Comparison of ENCODE assay signal across 17 cellular contexts in the genomic region with DNA sequence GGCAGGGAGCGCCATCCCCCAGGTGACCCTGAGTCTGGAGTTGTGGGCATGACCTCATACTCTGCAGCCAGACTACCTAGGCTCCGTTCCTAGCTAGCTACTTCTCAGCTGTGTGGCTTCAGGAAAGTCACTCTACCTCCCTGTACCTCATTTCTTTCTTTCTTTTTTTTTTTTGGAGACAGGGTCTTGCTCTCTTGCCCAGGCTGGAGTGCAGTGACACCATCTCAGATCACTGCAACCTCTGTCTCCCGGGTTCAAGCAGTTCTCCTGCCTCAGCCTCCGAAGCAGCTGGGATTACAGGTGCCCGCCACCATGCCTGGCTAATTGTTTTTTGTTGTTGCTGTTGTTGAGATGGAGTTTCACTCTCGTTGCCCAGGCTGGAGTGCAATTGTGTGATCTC.
"Had no signal": no experiment of that assay in that cellular context is flagged by ENCODE, and none has a peak within 500 bp of the region (broad histone marks: within the 10 kb centered on the region; RNA-seq: fewer than 3 reads in every experiment).

No MANE protein-coding gene starts in this region.

- H3K4me1 ChIP-seq: breast epithelium, lower lobe of right lung, neural progenitor cell, upper lobe of left lung had no signal

- H3K36me3 ChIP-seq: breast epithelium, neural progenitor cell had no signal

- DNase-seq: activated CD4-positive, alpha-beta T cell treated with anti-CD3 and anti-CD28 coated beads, Interleukin-2, amount 10 ng/mL, durations not matched to agents 7 days and 5 days; activated CD4-positive, CD25-positive, alpha-beta regulatory T cell treated with anti-CD3 and anti-CD28 coated beads, Interleukin-2, amount 50 U/mL, for 72 hours; activated CD8-positive, alpha-beta T cell treated with anti-CD3 and anti-CD28 coated beads for 36 hours; activated naive CD4-positive, alpha-beta T cell; adrenal gland; effector memory CD4-positive, alpha-beta T cell; foreskin melanocyte; hippocampal formation; lower lobe of right lung; naive thymus-derived CD8-positive, alpha-beta T cell; retina; stimulated activated CD4-positive, alpha-beta T cell treated with anti-CD3 and anti-CD28 coated beads, Interleukin-4, amount 100 ng/mL, for 24 hours; stimulated activated naive CD8-positive, alpha-beta T cell treated with anti-CD3 and anti-CD28 coated beads, Interleukin-15, Interleukin-2, amounts not matched to agents 100 U/mL and 50 U/mL, for 24 hours had no signal

- H3K4me2 ChIP-seq: neural progenitor cell had no signal

- H3K9me3 ChIP-seq: adrenal gland, breast epithelium, lower lobe of right lung, upper lobe of left lung had no signal

- H3K27ac ChIP-seq: adrenal gland, breast epithelium, lower lobe of right lung, neural progenitor cell, upper lobe of left lung, VCaP had no signal

- H3K4me3 ChIP-seq: adrenal gland, breast epithelium, lower lobe of right lung, neural progenitor cell, upper lobe of left lung had no signal

- H3K27me3 ChIP-seq: adrenal gland, breast epithelium, neural progenitor cell, upper lobe of left lung had no signal
